In the genomic region with DNA sequence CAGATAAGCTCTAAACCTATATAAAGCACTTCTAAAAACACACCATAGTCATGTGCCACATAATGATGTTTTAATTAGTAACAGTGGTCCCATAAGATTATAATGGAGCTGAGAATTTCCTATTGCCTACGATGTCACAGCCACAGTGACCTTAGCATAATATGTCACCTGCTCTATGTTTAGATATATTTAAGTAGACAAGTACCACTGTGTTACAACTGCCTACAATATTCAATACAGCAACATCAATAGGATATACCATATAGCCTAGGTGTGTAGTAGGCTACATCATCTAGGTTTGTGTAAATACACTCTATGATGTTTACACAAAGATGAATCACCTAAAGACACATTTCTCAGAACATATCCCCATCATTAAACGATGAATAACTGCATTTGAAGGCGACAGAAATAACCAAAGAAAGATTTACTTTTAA, we compare ENCODE assay signal across 25 cellular contexts. TPM values are rescaled to one million over a fixed set of nuclear protein-coding genes. Genes with fewer than 3 reads are reported as not detected.
A peak's percentile ranks its signal among the peaks of the same experiment; 100 is the strongest.
DNase-seq lines count a peak whose midpoint lies in the region; ATAC-seq and TF ChIP-seq lines count a peak whose summit lies in the region.
"Had no signal": no experiment of that assay in that cellular context is flagged by ENCODE, and none has a peak within 500 bp of the region (broad histone marks: within the 10 kb centered on the region; RNA-seq: fewer than 3 reads in every experiment).

No MANE protein-coding gene starts in this region.

- WGBS in tibial nerve, 2 donors, result 92% methylated on average over 3 of the region's 3 CpGs

- ATAC-seq in Right ventricle myocardium superior (ENCODE audit: poor library complexity) (peak; percentile 18), mucosa of descending colon (peak; percentile 88), HG02763 (IDR thresholded peaks at IDR 0.05; ENCODE audit: unreplicated experiment) (no peak)
- ATAC-seq: activated T-helper 17 cell treated with anti-CD3 and anti-CD28 coated beads, Interleukin-2, amount 50 U/mL, for 72 hours had no signal

- peaks cover 6% of the 10 kb centered on the region for H3K4me1 ChIP-seq in mucosa of descending colon (ENCODE audit: low read depth)
- H3K4me1 ChIP-seq in tibial nerve, result peaks cover 0 to 6% (median 2%) of the 10 kb centered on the region in 4 donors
- H3K4me1 ChIP-seq: BLaER1 treated with 17β-estradiol and CSF1 and Interleukin-3, amounts not matched to agents 10 nM and 100 nM had no signal

- TF ChIP-seq EP300 in tibial nerve (IDR thresholded peaks at IDR 0.05), result no peak

- no peaks in the 10 kb centered on the region for H3K27me3 ChIP-seq in tibial nerve
- H3K27me3 ChIP-seq: BLaER1 treated with 17β-estradiol and CSF1 and Interleukin-3, amounts not matched to agents 10 nM and 100 nM had no signal

- TF ChIP-seq CTCF in mucosa of descending colon (IDR thresholded peaks at IDR 0.05) (no peak), tibial nerve (IDR thresholded peaks at IDR 0.05) (no peak)

- H3K9me3 ChIP-seq in mucosa of descending colon (no peaks in the 10 kb centered on the region), tibial nerve (no peaks in the 10 kb centered on the region)

- TF ChIP-seq POLR2A in tibial nerve (IDR thresholded peaks at IDR 0.05), result no peak

- H3K27ac ChIP-seq in tibial nerve, result no peak overlapping the region
- H3K27ac ChIP-seq: BLaER1 treated with 17β-estradiol and CSF1 and Interleukin-3, amounts not matched to agents 10 nM and 100 nM had no signal

- no peak overlapping the region for H3K4me3 ChIP-seq in mucosa of descending colon
- H3K4me3 ChIP-seq in tibial nerve, result no peak overlapping the region
- H3K4me3 ChIP-seq: BLaER1 treated with 17β-estradiol and CSF1 and Interleukin-3, amounts not matched to agents 10 nM and 100 nM; smooth muscle cell had no signal

- intact Hi-C loops in Right ventricle myocardium superior (cut with DNase I) (no loop called here), cardiac septum (cut with DNase I) (no loop called here), mucosa of descending colon (cut with DNase I, micrococcal nuclease) (no loop called here)

- DNase-seq in Right ventricle myocardium superior, result no peak
- DNase-seq in cardiac septum (ENCODE audit: low spot score), result no peak
- peak; percentile 43 for DNase-seq in HT-29 (ENCODE audit: low spot score)
- peak; percentile 50 for DNase-seq in SW480 (ENCODE audit: low spot score)
- DNase-seq in mucosa of descending colon, result no peak
- DNase-seq in tibial nerve (ENCODE audit: low spot score in 2 of 2), result no peak
- DNase-seq in DMS 273 (lab: John Stamatoyannopoulos, UW; ENCODE audit: unreplicated experiment), result no peak
- DNase-seq: ACHN; activated CD4-positive, alpha-beta T cell treated with anti-CD3 and anti-CD28 coated beads, Interleukin-2, amount 50 U/mL, for 48 hours; activated CD8-positive, alpha-beta memory T cell treated with anti-CD3 and anti-CD28 coated beads, Interleukin-2, amount 50 U/mL, for 48 hours; aorta; naive B cell; NCI-H1694 treated with DMSO at 0.1 percent for 48 hours; NCI-H2171 treated with DMSO at 0.1 percent for 48 hours; NCI-H526 treated with DMSO at 0.1 percent for 48 hours; T1000 had no signal

- H3K36me3 ChIP-seq in mucosa of descending colon (ENCODE audit: low read depth) (no peaks in the 10 kb centered on the region), tibial nerve (peaks cover 0 to 3% (median 0%) of the 10 kb centered on the region in 3 donors)

RNA-seq across cellular contexts. Expression of a gene that starts 24.5 kb away (rescaled TPM):
- total RNA-seq in Right ventricle myocardium superior, result 36.4 TPM
- total RNA-seq in cardiac septum, result 25.4 TPM
- not detected in 2 replicates for total RNA-seq in HT-29 (2014; rRNA removed; shearing (Covaris generic))
- under 1 TPM in 1 of 3 donors, not detected in 2; 0.44 TPM for total RNA-seq in mucosa of descending colon
- total RNA-seq in tibial nerve, result not detected
- total RNA-seq: activated T-helper 17 cell treated with anti-CD3 and anti-CD28 coated beads, Interleukin-2, amount 50 U/mL, for 72 hours; aorta; dermis microvascular lymphatic vessel endothelial cell; H1; mesenteric fat pad; omental fat pad; smooth muscle cell; ureter had no signal

Comparison
In these comparisons a context has a peak if more than half of its experiments do, and no peak if none do; other contexts are left out.
1. DNase-seq: peak in HT-29 (single experiment) and SW480 (single experiment); none in Right ventricle myocardium superior (single experiment), cardiac septum (single experiment), mucosa of descending colon (0 of 3), tibial nerve (0 of 2) and DMS 273 (single experiment).
2. RNA of a gene that starts 24.5 kb away (total RNA-seq): 36.4 TPM in Right ventricle myocardium superior (single experiment) and 25.4 TPM in cardiac septum (single experiment); not detected in HT-29, 0.44 TPM in mucosa of descending colon and not detected in tibial nerve; every median in the first group is over 10 times any median in the second.